ENCODE assay signal across 1 cellular context in the genomic region with DNA sequence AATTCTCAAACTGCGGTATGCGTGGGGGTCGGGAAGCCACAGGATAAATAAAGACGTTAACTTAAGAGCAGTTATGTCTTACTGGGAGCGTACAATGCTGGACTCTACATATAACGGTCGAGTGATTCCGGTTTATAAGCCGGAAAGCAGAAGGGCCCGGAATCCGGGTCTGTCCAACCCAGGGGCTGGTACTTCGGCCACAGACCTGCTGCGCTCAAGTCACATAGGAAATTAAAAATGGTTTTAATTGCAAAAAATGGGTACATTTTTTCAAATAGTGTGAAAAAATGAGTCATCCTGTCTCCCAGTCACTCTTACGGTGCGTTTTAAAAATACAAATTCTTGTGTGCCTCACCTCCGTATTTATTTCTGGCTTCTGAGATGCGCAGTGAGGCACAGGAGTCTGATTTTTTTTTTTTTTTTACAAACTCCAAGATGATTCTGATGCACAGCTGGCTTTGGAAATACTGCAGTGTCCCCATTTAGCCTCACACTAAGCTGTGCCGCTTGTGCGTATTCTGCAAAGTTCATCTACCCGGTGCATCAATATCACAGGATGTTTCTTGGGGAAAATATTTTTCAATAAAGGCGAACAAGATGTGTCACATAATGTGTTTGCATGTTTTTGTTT.
TF ChIP-seq lines count a peak whose summit lies in the region.

No MANE protein-coding gene starts in this region.

TF ChIP-seq in A549, 52 proteins besides CTCF, POLR2A, EP300 and RAD21 (continued from another document):
- TF ChIP-seq, protein P1, sequence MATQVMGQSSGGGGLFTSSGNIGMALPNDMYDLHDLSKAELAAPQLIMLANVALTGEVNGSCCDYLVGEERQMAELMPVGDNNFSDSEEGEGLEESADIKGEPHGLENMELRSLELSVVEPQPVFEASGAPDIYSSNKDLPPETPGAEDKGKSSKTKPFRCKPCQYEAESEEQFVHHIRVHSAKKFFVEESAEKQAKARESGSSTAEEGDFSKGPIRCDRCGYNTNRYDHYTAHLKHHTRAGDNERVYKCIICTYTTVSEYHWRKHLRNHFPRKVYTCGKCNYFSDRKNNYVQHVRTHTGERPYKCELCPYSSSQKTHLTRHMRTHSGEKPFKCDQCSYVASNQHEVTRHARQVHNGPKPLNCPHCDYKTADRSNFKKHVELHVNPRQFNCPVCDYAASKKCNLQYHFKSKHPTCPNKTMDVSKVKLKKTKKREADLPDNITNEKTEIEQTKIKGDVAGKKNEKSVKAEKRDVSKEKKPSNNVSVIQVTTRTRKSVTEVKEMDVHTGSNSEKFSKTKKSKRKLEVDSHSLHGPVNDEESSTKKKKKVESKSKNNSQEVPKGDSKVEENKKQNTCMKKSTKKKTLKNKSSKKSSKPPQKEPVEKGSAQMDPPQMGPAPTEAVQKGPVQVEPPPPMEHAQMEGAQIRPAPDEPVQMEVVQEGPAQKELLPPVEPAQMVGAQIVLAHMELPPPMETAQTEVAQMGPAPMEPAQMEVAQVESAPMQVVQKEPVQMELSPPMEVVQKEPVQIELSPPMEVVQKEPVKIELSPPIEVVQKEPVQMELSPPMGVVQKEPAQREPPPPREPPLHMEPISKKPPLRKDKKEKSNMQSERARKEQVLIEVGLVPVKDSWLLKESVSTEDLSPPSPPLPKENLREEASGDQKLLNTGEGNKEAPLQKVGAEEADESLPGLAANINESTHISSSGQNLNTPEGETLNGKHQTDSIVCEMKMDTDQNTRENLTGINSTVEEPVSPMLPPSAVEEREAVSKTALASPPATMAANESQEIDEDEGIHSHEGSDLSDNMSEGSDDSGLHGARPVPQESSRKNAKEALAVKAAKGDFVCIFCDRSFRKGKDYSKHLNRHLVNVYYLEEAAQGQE (IDR thresholded peaks at IDR 0.05) = no peak; the same call in 1 of the 2 replicates
- TF ChIP-seq, protein P2, sequence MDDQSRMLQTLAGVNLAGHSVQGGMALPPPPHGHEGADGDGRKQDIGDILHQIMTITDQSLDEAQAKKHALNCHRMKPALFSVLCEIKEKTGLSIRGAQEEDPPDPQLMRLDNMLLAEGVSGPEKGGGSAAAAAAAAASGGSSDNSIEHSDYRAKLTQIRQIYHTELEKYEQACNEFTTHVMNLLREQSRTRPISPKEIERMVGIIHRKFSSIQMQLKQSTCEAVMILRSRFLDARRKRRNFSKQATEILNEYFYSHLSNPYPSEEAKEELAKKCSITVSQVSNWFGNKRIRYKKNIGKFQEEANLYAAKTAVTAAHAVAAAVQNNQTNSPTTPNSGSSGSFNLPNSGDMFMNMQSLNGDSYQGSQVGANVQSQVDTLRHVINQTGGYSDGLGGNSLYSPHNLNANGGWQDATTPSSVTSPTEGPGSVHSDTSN (IDR thresholded peaks at IDR 0.05) = no peak
